In genomic region chr13:98171806-98172569, GRCh38 we compare ENCODE assay signal across 9 cellular contexts. TPM values are rescaled to one million over a fixed set of nuclear protein-coding genes. Genes with fewer than 3 reads are reported as not detected.
DNase-seq lines count a peak whose midpoint lies in the region; ATAC-seq and TF ChIP-seq lines count a peak whose summit lies in the region.
"Had no signal": no experiment of that assay in that cellular context is flagged by ENCODE, and none has a peak within 500 bp of the region (broad histone marks: within the 10 kb centered on the region; RNA-seq: fewer than 3 reads in every experiment).

No MANE protein-coding gene starts in this region.

- no peak overlapping the region for H2AK5ac ChIP-seq in neuronal stem cell (ENCODE audit: low read depth, low read length)

- H3K4me3 ChIP-seq in neuronal stem cell (ENCODE audit: low read length in 2 of 2): peak overlapping the region in 1 of 2 donors; percentile 13

- WGBS in neuronal stem cell (ENCODE audit: extremely low coverage in 2 of 2, insufficient read length in 2 of 2, insufficient replicate concordance in 1 of 2), 2 donors: no CpG with 5 or more reads among the region's 19 CpGs

- H2BK5ac ChIP-seq in neuronal stem cell (ENCODE audit: low read length): no peak overlapping the region

- ATAC-seq in SK-N-SH treated with all-trans-retinoic acid at 6 μM for 48 hours (peak; percentile 65), HG02623 (IDR thresholded peaks at IDR 0.05; ENCODE audit: unreplicated experiment) (no peak)
- ATAC-seq: T-helper 17 cell had no signal

- no peak overlapping the region for H3K4ac ChIP-seq in neuronal stem cell (ENCODE audit: low read length)

- H3K36me3 ChIP-seq in neuronal stem cell (replicated peaks in 1 of 2; ENCODE audit: control insufficient read depth in 2 of 2, insufficient read depth in 2 of 2, low read length in 2 of 2): peaks cover 5 to 12% of the 10 kb centered on the region in 2 donors

- peak; percentile 38 for DNase-seq in AG08396 (ENCODE audit: low spot score)
- peak; percentile 78 for DNase-seq in glomerular visceral epithelial cell (ENCODE audit: extremely low spot score)
- no peak for DNase-seq in neuronal stem cell (ENCODE audit: low spot score)
- no peak for DNase-seq in NCI-H2227 treated with DMSO at 0.1 percent for 48 hours (lab: John Stamatoyannopoulos, UW)
- no peak for DNase-seq in SKM-1 (lab: John Stamatoyannopoulos, UW; ENCODE audit: unreplicated experiment)
- DNase-seq in DMS79 (lab: John Stamatoyannopoulos, UW): no peak
- DNase-seq: T-helper 17 cell had no signal

- H4K8ac ChIP-seq in neuronal stem cell (ENCODE audit: low read depth, low read length): no peak overlapping the region

- H4K91ac ChIP-seq in neuronal stem cell (ENCODE audit: low read depth, low read length, poor library complexity): no peak overlapping the region

- H3K4me2 ChIP-seq in neuronal stem cell (ENCODE audit: insufficient read depth, low read length, poor library complexity, severe bottlenecking): peak overlapping the region; percentile 15

- no peaks in the 10 kb centered on the region for H3K27me3 ChIP-seq in neuronal stem cell (ENCODE audit: control insufficient read depth in 3 of 3, insufficient read depth in 3 of 3, low read depth in 1 of 3, low read length in 3 of 3)

- no peak overlapping the region for H3K18ac ChIP-seq in neuronal stem cell (ENCODE audit: low read length)

- no peak overlapping the region for H3K14ac ChIP-seq in neuronal stem cell (ENCODE audit: low read length)

- H3K79me1 ChIP-seq in neuronal stem cell (ENCODE audit: low read depth, low read length): peaks cover 13% of the 10 kb centered on the region

- peak overlapping the region; percentile 57 for H2AFZ ChIP-seq in neuronal stem cell (ENCODE audit: low read length)

- no peak overlapping the region for H2BK12ac ChIP-seq in neuronal stem cell (ENCODE audit: low read length)

- H3K9me3 ChIP-seq in neuronal stem cell (replicated peaks in 1 of 2; ENCODE audit: control insufficient read depth in 2 of 2, insufficient read depth in 1 of 2, low read depth in 1 of 2, low read length in 2 of 2): peaks cover 2 to 8% of the 10 kb centered on the region in 2 donors

- no peak overlapping the region for H3K23ac ChIP-seq in neuronal stem cell (ENCODE audit: low read depth, low read length, poor library complexity)

- H3K4me1 ChIP-seq in neuronal stem cell (ENCODE audit: control insufficient read depth in 2 of 2, insufficient read depth in 1 of 2, low read depth in 1 of 2, low read length in 2 of 2): peaks cover 22 to 32% of the 10 kb centered on the region in 2 donors

- no peak overlapping the region for H3K27ac ChIP-seq in neuronal stem cell (replicated peaks; ENCODE audit: low read length)

- H2BK15ac ChIP-seq in neuronal stem cell (ENCODE audit: low read length): no peak overlapping the region

- no peak overlapping the region for H2BK120ac ChIP-seq in neuronal stem cell (ENCODE audit: low read depth, low read length)

- H3K9ac ChIP-seq in neuronal stem cell (ENCODE audit: low read depth, low read length, poor library complexity): no peak overlapping the region

TF ChIP-seq in SK-N-SH treated with all-trans-retinoic acid at 6 μM for 48 hours, 23 proteins besides CTCF, POLR2A, EP300 and RAD21:
- TF ChIP-seq TCF4 (CRISPR knock-in tag; IDR thresholded peaks at IDR 0.05; ENCODE audit: borderline replicate concordance) (peak; percentile 61; the same call in 1 of the 2 replicates), PATZ1 (CRISPR knock-in tag; IDR thresholded peaks at IDR 0.05; ENCODE audit: borderline replicate concordance) (no peak), ZNF70 (CRISPR knock-in tag; IDR thresholded peaks at IDR 0.05) (no peak)
- TF ChIP-seq, protein P1, sequence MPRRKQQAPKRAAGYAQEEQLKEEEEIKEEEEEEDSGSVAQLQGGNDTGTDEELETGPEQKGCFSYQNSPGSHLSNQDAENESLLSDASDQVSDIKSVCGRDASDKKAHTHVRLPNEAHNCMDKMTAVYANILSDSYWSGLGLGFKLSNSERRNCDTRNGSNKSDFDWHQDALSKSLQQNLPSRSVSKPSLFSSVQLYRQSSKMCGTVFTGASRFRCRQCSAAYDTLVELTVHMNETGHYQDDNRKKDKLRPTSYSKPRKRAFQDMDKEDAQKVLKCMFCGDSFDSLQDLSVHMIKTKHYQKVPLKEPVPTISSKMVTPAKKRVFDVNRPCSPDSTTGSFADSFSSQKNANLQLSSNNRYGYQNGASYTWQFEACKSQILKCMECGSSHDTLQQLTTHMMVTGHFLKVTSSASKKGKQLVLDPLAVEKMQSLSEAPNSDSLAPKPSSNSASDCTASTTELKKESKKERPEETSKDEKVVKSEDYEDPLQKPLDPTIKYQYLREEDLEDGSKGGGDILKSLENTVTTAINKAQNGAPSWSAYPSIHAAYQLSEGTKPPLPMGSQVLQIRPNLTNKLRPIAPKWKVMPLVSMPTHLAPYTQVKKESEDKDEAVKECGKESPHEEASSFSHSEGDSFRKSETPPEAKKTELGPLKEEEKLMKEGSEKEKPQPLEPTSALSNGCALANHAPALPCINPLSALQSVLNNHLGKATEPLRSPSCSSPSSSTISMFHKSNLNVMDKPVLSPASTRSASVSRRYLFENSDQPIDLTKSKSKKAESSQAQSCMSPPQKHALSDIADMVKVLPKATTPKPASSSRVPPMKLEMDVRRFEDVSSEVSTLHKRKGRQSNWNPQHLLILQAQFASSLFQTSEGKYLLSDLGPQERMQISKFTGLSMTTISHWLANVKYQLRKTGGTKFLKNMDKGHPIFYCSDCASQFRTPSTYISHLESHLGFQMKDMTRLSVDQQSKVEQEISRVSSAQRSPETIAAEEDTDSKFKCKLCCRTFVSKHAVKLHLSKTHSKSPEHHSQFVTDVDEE (CRISPR knock-in tag; IDR thresholded peaks at IDR 0.05): no peak; the same call in 1 of the 2 replicates
TF ChIP-seq in SK-N-SH treated with all-trans-retinoic acid at 6 μM for 48 hours: peak in this region for 1.

RNA-seq across cellular contexts. Expression of gene RNF113B, which starts 5.1 kb away (rescaled TPM):
- polyA plus RNA-seq in neuronal stem cell (2013, experiment 1 of 2): not detected
- polyA plus RNA-seq in neuronal stem cell (2013, experiment 2 of 2): not detected

RNA-seq across cellular contexts. Expression of gene FARP1, which starts 29.1 kb away (rescaled TPM):
- 161 TPM for polyA plus RNA-seq in neuronal stem cell (2013, experiment 1 of 2)
- polyA plus RNA-seq in neuronal stem cell (2013, experiment 2 of 2): 162 TPM

Comparison
In these comparisons a context has a peak if more than half of its experiments do, and no peak if none do; other contexts are left out.
1. DNase-seq: peak in AG08396 (single experiment) and glomerular visceral epithelial cell (single experiment); none in neuronal stem cell (single experiment), NCI-H2227 treated with DMSO at 0.1 percent for 48 hours (single experiment), SKM-1 (single experiment) and DMS79 (single experiment).